In genomic region chr18:68714707-68715496, GRCh38 we compare ENCODE assay signal across 1 cellular context.
TF ChIP-seq lines count a peak whose summit lies in the region.

Gene TMX3 (minus strand): TSS chr18:68715108. CDS start chr18:68714981, 127 bp downstream.

TF ChIP-seq in HepG2, 621 proteins besides CTCF, POLR2A, EP300 and RAD21 (continued from another document and continues in another):
- TF ChIP-seq, protein P1, sequence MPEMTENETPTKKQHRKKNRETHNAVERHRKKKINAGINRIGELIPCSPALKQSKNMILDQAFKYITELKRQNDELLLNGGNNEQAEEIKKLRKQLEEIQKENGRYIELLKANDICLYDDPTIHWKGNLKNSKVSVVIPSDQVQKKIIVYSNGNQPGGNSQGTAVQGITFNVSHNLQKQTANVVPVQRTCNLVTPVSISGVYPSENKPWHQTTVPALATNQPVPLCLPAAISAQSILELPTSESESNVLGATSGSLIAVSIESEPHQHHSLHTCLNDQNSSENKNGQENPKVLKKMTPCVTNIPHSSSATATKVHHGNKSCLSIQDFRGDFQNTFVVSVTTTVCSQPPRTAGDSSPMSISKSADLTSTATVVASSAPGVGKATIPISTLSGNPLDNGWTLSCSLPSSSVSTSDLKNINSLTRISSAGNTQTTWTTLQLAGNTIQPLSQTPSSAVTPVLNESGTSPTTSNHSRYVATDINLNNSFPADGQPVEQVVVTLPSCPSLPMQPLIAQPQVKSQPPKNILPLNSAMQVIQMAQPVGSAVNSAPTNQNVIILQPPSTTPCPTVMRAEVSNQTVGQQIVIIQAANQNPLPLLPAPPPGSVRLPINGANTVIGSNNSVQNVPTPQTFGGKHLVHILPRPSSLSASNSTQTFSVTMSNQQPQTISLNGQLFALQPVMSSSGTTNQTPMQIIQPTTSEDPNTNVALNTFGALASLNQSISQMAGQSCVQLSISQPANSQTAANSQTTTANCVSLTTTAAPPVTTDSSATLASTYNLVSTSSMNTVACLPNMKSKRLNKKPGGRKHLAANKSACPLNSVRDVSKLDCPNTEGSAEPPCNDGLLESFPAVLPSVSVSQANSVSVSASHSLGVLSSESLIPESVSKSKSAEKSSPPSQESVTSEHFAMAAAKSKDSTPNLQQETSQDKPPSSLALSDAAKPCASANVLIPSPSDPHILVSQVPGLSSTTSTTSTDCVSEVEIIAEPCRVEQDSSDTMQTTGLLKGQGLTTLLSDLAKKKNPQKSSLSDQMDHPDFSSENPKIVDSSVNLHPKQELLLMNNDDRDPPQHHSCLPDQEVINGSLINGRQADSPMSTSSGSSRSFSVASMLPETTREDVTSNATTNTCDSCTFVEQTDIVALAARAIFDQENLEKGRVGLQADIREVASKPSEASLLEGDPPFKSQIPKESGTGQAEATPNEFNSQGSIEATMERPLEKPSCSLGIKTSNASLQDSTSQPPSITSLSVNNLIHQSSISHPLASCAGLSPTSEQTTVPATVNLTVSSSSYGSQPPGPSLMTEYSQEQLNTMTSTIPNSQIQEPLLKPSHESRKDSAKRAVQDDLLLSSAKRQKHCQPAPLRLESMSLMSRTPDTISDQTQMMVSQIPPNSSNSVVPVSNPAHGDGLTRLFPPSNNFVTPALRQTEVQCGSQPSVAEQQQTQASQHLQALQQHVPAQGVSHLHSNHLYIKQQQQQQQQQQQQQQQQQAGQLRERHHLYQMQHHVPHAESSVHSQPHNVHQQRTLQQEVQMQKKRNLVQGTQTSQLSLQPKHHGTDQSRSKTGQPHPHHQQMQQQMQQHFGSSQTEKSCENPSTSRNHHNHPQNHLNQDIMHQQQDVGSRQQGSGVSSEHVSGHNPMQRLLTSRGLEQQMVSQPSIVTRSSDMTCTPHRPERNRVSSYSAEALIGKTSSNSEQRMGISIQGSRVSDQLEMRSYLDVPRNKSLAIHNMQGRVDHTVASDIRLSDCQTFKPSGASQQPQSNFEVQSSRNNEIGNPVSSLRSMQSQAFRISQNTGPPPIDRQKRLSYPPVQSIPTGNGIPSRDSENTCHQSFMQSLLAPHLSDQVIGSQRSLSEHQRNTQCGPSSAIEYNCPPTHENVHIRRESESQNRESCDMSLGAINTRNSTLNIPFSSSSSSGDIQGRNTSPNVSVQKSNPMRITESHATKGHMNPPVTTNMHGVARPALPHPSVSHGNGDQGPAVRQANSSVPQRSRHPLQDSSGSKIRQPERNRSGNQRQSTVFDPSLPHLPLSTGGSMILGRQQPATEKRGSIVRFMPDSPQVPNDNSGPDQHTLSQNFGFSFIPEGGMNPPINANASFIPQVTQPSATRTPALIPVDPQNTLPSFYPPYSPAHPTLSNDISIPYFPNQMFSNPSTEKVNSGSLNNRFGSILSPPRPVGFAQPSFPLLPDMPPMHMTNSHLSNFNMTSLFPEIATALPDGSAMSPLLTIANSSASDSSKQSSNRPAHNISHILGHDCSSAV (CRISPR knock-in tag; IDR thresholded peaks at IDR 0.05; ENCODE audit: borderline replicate concordance): peak; percentile 74; the same call in 1 of the 2 replicates
- TF ChIP-seq MEIS2 (CRISPR knock-in tag; IDR thresholded peaks at IDR 0.05): peak; percentile 94
- TF ChIP-seq PHB2 (IDR thresholded peaks at IDR 0.05; ENCODE audit: partially characterized antibody): no peak
- no peak for TF ChIP-seq ATF7 (IDR thresholded peaks at IDR 0.05)
- TF ChIP-seq ATF7 (CRISPR knock-in tag; IDR thresholded peaks at IDR 0.05): no peak
- TF ChIP-seq ARHGAP35 (CRISPR knock-in tag; IDR thresholded peaks at IDR 0.05; ENCODE audit: borderline replicate concordance): 0 out of 2 replicates have a peak, but pooled peaks have one; percentile 89
- no peak for TF ChIP-seq NBN (conservative IDR thresholded peaks at IDR 0.05)
- TF ChIP-seq ARID2 (CRISPR knock-in tag; IDR thresholded peaks at IDR 0.05; ENCODE audit: borderline replicate concordance): no peak
- TF ChIP-seq ZMAT3 (CRISPR knock-in tag; conservative IDR thresholded peaks at IDR 0.05): peak; percentile 100
- TF ChIP-seq ZNF644 (CRISPR knock-in tag; IDR thresholded peaks at IDR 0.05; ENCODE audit: low read depth): no peak
- TF ChIP-seq SUZ12 (IDR thresholded peaks at IDR 0.05; ENCODE audit: low read depth, low read length): no peak
- TF ChIP-seq, protein P2, sequence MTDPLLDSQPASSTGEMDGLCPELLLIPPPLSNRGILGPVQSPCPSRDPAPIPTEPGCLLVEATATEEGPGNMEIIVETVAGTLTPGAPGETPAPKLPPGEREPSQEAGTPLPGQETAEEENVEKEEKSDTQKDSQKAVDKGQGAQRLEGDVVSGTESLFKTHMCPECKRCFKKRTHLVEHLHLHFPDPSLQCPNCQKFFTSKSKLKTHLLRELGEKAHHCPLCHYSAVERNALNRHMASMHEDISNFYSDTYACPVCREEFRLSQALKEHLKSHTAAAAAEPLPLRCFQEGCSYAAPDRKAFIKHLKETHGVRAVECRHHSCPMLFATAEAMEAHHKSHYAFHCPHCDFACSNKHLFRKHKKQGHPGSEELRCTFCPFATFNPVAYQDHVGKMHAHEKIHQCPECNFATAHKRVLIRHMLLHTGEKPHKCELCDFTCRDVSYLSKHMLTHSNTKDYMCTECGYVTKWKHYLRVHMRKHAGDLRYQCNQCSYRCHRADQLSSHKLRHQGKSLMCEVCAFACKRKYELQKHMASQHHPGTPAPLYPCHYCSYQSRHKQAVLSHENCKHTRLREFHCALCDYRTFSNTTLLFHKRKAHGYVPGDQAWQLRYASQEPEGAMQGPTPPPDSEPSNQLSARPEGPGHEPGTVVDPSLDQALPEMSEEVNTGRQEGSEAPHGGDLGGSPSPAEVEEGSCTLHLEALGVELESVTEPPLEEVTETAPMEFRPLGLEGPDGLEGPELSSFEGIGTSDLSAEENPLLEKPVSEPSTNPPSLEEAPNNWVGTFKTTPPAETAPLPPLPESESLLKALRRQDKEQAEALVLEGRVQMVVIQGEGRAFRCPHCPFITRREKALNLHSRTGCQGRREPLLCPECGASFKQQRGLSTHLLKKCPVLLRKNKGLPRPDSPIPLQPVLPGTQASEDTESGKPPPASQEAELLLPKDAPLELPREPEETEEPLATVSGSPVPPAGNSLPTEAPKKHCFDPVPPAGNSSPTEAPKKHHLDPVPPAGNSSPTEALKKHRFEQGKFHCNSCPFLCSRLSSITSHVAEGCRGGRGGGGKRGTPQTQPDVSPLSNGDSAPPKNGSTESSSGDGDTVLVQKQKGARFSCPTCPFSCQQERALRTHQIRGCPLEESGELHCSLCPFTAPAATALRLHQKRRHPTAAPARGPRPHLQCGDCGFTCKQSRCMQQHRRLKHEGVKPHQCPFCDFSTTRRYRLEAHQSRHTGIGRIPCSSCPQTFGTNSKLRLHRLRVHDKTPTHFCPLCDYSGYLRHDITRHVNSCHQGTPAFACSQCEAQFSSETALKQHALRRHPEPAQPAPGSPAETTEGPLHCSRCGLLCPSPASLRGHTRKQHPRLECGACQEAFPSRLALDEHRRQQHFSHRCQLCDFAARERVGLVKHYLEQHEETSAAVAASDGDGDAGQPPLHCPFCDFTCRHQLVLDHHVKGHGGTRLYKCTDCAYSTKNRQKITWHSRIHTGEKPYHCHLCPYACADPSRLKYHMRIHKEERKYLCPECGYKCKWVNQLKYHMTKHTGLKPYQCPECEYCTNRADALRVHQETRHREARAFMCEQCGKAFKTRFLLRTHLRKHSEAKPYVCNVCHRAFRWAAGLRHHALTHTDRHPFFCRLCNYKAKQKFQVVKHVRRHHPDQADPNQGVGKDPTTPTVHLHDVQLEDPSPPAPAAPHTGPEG (CRISPR knock-in tag; IDR thresholded peaks at IDR 0.05): peak; percentile 96
- TF ChIP-seq, protein P3, sequence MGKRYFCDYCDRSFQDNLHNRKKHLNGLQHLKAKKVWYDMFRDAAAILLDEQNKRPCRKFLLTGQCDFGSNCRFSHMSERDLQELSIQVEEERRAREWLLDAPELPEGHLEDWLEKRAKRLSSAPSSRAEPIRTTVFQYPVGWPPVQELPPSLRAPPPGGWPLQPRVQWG (CRISPR knock-in tag; IDR thresholded peaks at IDR 0.05; ENCODE audit: borderline replicate concordance, low read depth): no peak
- no peak; the same call in 1 of the 2 replicates for TF ChIP-seq SKIL (CRISPR knock-in tag; IDR thresholded peaks at IDR 0.05; ENCODE audit: borderline replicate concordance)
- TF ChIP-seq, protein P4, sequence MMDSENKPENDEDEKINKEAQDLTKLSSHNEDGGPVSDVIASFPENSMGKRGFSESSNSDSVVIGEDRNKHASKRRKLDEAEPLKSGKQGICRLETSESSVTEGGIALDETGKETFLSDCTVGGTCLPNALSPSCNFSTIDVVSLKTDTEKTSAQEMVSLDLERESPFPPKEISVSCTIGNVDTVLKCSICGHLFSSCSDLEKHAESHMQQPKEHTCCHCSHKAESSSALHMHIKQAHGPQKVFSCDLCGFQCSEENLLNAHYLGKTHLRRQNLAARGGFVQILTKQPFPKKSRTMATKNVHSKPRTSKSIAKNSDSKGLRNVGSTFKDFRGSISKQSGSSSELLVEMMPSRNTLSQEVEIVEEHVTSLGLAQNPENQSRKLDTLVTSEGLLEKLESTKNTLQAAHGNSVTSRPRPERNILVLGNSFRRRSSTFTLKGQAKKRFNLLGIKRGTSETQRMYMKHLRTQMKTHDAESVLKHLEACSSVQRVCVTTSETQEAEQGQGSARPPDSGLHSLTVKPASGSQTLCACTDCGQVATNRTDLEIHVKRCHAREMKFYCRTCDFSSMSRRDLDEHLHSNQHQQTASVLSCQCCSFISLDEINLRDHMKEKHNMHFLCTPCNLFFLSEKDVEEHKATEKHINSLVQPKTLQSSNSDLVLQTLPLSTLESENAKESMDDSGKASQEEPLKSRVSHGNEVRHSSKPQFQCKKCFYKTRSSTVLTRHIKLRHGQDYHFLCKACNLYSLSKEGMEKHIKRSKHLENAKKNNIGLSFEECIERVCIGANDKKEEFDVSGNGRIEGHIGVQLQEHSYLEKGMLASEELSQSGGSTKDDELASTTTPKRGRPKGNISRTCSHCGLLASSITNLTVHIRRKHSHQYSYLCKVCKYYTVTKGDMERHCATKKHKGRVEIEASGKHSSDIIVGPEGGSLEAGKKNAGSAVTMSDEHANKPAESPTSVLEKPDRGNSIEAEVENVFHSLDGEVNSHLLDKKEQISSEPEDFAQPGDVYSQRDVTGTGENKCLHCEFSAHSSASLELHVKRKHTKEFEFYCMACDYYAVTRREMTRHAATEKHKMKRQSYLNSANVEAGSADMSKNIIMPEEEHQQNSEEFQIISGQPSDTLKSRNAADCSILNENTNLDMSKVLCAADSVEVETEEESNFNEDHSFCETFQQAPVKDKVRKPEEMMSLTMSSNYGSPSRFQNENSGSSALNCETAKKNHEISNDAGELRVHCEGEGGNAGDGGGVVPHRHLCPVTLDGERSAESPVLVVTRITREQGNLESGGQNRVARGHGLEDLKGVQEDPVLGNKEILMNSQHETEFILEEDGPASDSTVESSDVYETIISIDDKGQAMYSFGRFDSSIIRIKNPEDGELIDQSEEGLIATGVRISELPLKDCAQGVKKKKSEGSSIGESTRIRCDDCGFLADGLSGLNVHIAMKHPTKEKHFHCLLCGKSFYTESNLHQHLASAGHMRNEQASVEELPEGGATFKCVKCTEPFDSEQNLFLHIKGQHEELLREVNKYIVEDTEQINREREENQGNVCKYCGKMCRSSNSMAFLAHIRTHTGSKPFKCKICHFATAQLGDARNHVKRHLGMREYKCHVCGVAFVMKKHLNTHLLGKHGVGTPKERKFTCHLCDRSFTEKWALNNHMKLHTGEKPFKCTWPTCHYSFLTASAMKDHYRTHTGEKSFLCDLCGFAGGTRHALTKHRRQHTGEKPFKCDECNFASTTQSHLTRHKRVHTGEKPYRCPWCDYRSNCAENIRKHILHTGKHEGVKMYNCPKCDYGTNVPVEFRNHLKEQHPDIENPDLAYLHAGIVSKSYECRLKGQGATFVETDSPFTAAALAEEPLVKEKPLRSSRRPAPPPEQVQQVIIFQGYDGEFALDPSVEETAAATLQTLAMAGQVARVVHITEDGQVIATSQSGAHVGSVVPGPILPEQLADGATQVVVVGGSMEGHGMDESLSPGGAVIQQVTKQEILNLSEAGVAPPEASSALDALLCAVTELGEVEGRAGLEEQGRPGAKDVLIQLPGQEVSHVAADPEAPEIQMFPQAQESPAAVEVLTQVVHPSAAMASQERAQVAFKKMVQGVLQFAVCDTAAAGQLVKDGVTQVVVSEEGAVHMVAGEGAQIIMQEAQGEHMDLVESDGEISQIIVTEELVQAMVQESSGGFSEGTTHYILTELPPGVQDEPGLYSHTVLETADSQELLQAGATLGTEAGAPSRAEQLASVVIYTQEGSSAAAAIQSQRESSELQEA (CRISPR knock-in tag; IDR thresholded peaks at IDR 0.05; ENCODE audit: not compliant biosample characterization): peak; percentile 74
- TF ChIP-seq ZBTB1 (CRISPR knock-in tag; IDR thresholded peaks at IDR 0.05; ENCODE audit: borderline replicate concordance): peak; percentile 37; the same call in 1 of the 2 replicates
- peak; percentile 87; the same call in 1 of the 2 replicates for TF ChIP-seq ZNF350 (CRISPR knock-in tag; IDR thresholded peaks at IDR 0.05; ENCODE audit: borderline replicate concordance, low read depth)
- no peak; the same call in 1 of the 2 replicates for TF ChIP-seq ZBTB4 (CRISPR knock-in tag; IDR thresholded peaks at IDR 0.05; ENCODE audit: borderline replicate concordance)
